ENCODE assay signal across 20 cellular contexts in the genomic region with DNA sequence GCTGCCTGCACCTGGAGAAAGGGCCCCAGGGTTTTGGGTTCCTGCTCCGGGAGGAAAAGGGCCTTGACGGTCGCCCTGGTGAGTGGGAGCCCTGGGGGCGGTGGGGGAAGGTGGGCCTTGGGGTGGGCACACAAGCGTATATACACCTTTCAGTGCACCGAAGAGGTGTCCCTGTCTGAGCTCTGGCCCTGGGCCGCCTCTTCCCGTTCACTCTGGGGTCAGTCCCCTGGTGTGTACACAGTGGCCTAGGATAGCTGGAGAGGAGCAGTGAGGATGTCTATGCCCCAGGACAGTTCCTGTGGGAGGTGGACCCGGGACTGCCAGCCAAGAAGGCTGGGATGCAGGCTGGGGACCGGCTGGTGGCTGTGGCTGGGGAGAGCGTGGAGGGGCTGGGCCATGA. TPM values are rescaled to one million over a fixed set of nuclear protein-coding genes. Genes with fewer than 3 reads are reported as not detected.
DNase-seq lines count a peak whose midpoint lies in the region; ATAC-seq, FAIRE-seq and TF ChIP-seq lines count a peak whose summit lies in the region.
"Had no signal": no experiment of that assay in that cellular context is flagged by ENCODE, and none has a peak within 500 bp of the region (broad histone marks: within the 10 kb centered on the region; RNA-seq: fewer than 3 reads in every experiment).

No MANE protein-coding gene starts in this region.

- TF ChIP-seq RAD21 in A549 (conservative IDR thresholded peaks at IDR 0.05 in 1 of 2, IDR thresholded peaks at IDR 0.05 in 1 of 2): no peak
- no peak for TF ChIP-seq RAD21 in HepG2 (CRISPR knock-in tag; IDR thresholded peaks at IDR 0.05)

- H3K4me3 ChIP-seq in A549: no peak overlapping the region
- no peak overlapping the region for H3K4me3 ChIP-seq in H7 (ENCODE audit: insufficient read depth, low read depth, low read length)
- no peak overlapping the region for H3K4me3 ChIP-seq in HepG2 (replicated peaks in 1 of 3; ENCODE audit: insufficient read depth in 1 of 3, low read depth in 2 of 3, low read length in 3 of 3)
- H3K4me3 ChIP-seq in osteoblast (ENCODE audit: insufficient read depth, low read length): no peak overlapping the region
- H3K4me3 ChIP-seq in mammary epithelial cell (replicated peaks in 1 of 3; ENCODE audit: insufficient read depth in 1 of 3, low read depth in 2 of 3, low read length in 3 of 3): no peak overlapping the region
- no peak overlapping the region for H3K4me3 ChIP-seq in SJCRH30
- H3K4me3 ChIP-seq: HAP-1 had no signal

- no peak overlapping the region for H2AFZ ChIP-seq in HepG2 (ENCODE audit: low read length)
- no peak overlapping the region for H2AFZ ChIP-seq in osteoblast (ENCODE audit: low read length)
- H2AFZ ChIP-seq in mammary epithelial cell (ENCODE audit: low read depth, low read length): no peak overlapping the region

- ATAC-seq in A549 (peak; percentile 9 to 38; a peak in 2 of 6 replicates), HepG2 (peak; percentile 51)

- BruUV-seq in HepG2 (replicated peaks; lab: Mats Ljungman, UMichigan) (no TSS peak), mammary epithelial cell (replicated peaks; lab: Mats Ljungman, UMichigan) (no TSS peak)

- TF ChIP-seq POLR2A in A549 (IDR thresholded peaks at IDR 0.05; ENCODE audit: low read length): no peak
- TF ChIP-seq POLR2A in HepG2 (IDR thresholded peaks at IDR 0.05; ENCODE audit: insufficient read depth in 1 of 2, low read depth in 2 of 2, low read length in 2 of 2): no peak

- intact Hi-C loops in HepG2 (cut with micrococcal nuclease; ENCODE audit: unreplicated experiment): no loop called here
- intact Hi-C loops in mammary epithelial cell (cut with micrococcal nuclease): no loop called here

- H3K4me1 ChIP-seq in A549 (peaks cover 13% of the 10 kb centered on the region), HepG2 (ENCODE audit: insufficient read depth, low read length) (peaks cover 33% of the 10 kb centered on the region), osteoblast (ENCODE audit: insufficient read depth, low read length) (no peaks in the 10 kb centered on the region), mammary epithelial cell (ENCODE audit: insufficient read depth, low read length) (no peaks in the 10 kb centered on the region), SJCRH30 (no peaks in the 10 kb centered on the region)
- H3K4me1 ChIP-seq: HAP-1 had no signal

- H3K27ac ChIP-seq in A549: no peak overlapping the region
- H3K27ac ChIP-seq in HepG2 (ENCODE audit: extremely low read length, insufficient read depth, low read length): no peak overlapping the region
- H3K27ac ChIP-seq in osteoblast (ENCODE audit: low read depth, low read length): no peak overlapping the region
- no peak overlapping the region for H3K27ac ChIP-seq in mammary epithelial cell (ENCODE audit: insufficient read depth, low read depth, low read length)
- no peak overlapping the region for H3K27ac ChIP-seq in SJCRH30
- H3K27ac ChIP-seq: C4-2B had no signal

- WGBS in A549 (ENCODE audit: missing lambda C conversion rate): 84% methylated on average over 3 of the region's 11 CpGs
- WGBS in HepG2 (ENCODE audit: low lambda C conversion rate): 52% methylated on average over 6 of the region's 11 CpGs
- no CpG with 5 or more reads among the region's 11 CpGs for WGBS in mammary epithelial cell (ENCODE audit: low coverage, missing lambda C conversion rate)

- in situ Hi-C loops in HepG2 (cut with HindIII; ENCODE audit: extremely low pct_ligation_motif_present, low pct_unique_long_range_greater_than_20kb): no loop called here
- in situ Hi-C loops in mammary epithelial cell (cut with MboI; ENCODE audit: low sequenced_read_pairs in 2 of 2): no loop called here
- in situ Hi-C loops in G401 (cut with HindIII; ENCODE audit: low sequenced_read_pairs): no loop called here

- H3K27me3 ChIP-seq in H7 (ENCODE audit: control insufficient read depth, insufficient read depth, low read length) (no peaks in the 10 kb centered on the region), HepG2 (ENCODE audit: control insufficient read depth in 1 of 2, insufficient read depth in 2 of 2, low read length in 2 of 2) (peaks cover 0 to 9% of the 10 kb centered on the region in 2 experiments; a peak in 4 of 5 replicates), osteoblast (ENCODE audit: insufficient read depth, low read length) (peaks cover 17% of the 10 kb centered on the region), mammary epithelial cell (ENCODE audit: insufficient read depth, low read length) (no peaks in the 10 kb centered on the region), SJCRH30 (no peaks in the 10 kb centered on the region)
- H3K27me3 ChIP-seq: BE2C had no signal

- POLR2A ChIA-PET in A549 (lab: Yijun Ruan, JAX): no interaction called here
- POLR2A ChIA-PET in HepG2 (lab: Yijun Ruan, JAX): interaction anchor here (1.0 to 3.8 kb wide), 2 partner anchors 19 kb away, joined by 6 to 31 read pairs; a partner anchor contains a TSS

- TF ChIP-seq EP300 in A549 (IDR thresholded peaks at IDR 0.05) (no peak), HepG2 (IDR thresholded peaks at IDR 0.05; ENCODE audit: low read depth in 2 of 2, low read length in 2 of 2) (no peak), HepG2 (CRISPR knock-in tag; IDR thresholded peaks at IDR 0.05; ENCODE audit: borderline replicate concordance) (no peak)

- H4K20me1 ChIP-seq in HepG2 (ENCODE audit: insufficient read depth, low read length) (no peaks in the 10 kb centered on the region), osteoblast (ENCODE audit: insufficient read depth, low read length) (no peaks in the 10 kb centered on the region), mammary epithelial cell (ENCODE audit: insufficient read depth, low read length) (no peaks in the 10 kb centered on the region)

- no peak for DNase-seq in A549 (ENCODE audit: low read depth in 1 of 2, low spot score in 1 of 2)
- DNase-seq in H7: peak; percentile 53
- no peak for DNase-seq in HepG2 (ENCODE audit: low spot score)
- DNase-seq in osteoblast (ENCODE audit: insufficient read length, low spot score, missing footprints): peak; percentile 68
- DNase-seq in mammary epithelial cell: no peak
- DNase-seq in G401 (ENCODE audit: low spot score): no peak
- DNase-seq in SJCRH30: no peak
- DNase-seq: BE2C; CD4-positive, alpha-beta memory T cell; DMS153; DMS79 treated with DMSO at 0.1 percent for 48 hours; EL; GDM1; GOT3 had no signal

- H3K36me3 ChIP-seq in H7 (replicated peaks; ENCODE audit: control insufficient read depth, insufficient read depth, low read length) (no peaks in the 10 kb centered on the region), HepG2 (replicated peaks in 1 of 2; ENCODE audit: control insufficient read depth in 1 of 2, insufficient read depth in 2 of 2, low read length in 2 of 2) (no peaks in the 10 kb centered on the region), osteoblast (ENCODE audit: insufficient read depth, low read length) (no peaks in the 10 kb centered on the region), mammary epithelial cell (ENCODE audit: insufficient read depth, low read length) (no peaks in the 10 kb centered on the region), SJCRH30 (no peaks in the 10 kb centered on the region)
- H3K36me3 ChIP-seq: BE2C, HAP-1 had no signal

- no peak for FAIRE-seq in A549 (lab: Jason Lieb, UNC)
- FAIRE-seq in HepG2 (lab: Jason Lieb, UNC): no peak
- FAIRE-seq: D721Med, GM19239, HTR-8/SVneo had no signal

- dilution Hi-C loops in mammary epithelial cell (cut with HindIII; ENCODE audit: low sequenced_read_pairs): loop anchor here (10.0 kb wide), 1 partner anchor 53 kb away; no protein-coding TSS in a partner anchor

- TF ChIP-seq CTCF in A549 (IDR thresholded peaks at IDR 0.05) (no peak), HepG2 (CRISPR knock-in tag; IDR thresholded peaks at IDR 0.05) (no peak), osteoblast (IDR thresholded peaks at IDR 0.05; ENCODE audit: extremely low read depth, low read depth, low read length) (no peak), mammary epithelial cell (conservative IDR thresholded peaks at IDR 0.05 in 1 of 2, IDR thresholded peaks at IDR 0.05 in 1 of 2; ENCODE audit: extremely low read depth in 1 of 2, insufficient read depth in 1 of 2, low read depth in 1 of 2, low read length in 2 of 2) (no peak)

- H3K9me3 ChIP-seq in A549: no peaks in the 10 kb centered on the region
- H3K9me3 ChIP-seq in HepG2 (ENCODE audit: low read length): no peaks in the 10 kb centered on the region
- H3K9me3 ChIP-seq in osteoblast (ENCODE audit: low read depth, low read length): no peaks in the 10 kb centered on the region
- H3K9me3 ChIP-seq in mammary epithelial cell (replicated peaks; ENCODE audit: insufficient read depth, low read length): no peaks in the 10 kb centered on the region
- no peaks in the 10 kb centered on the region for H3K9me3 ChIP-seq in SJCRH30 (replicated peaks)
- H3K9me3 ChIP-seq: BE2C, HAP-1 had no signal

- H3K9ac ChIP-seq in HepG2 (ENCODE audit: insufficient read depth, low read depth, low read length) (no peak overlapping the region), mammary epithelial cell (ENCODE audit: insufficient read depth, low read length) (no peak overlapping the region)

- CTCF ChIA-PET in A549 (lab: Yijun Ruan, JAX) (interaction anchor here (1.0 to 4.2 kb wide), 3 partner anchors 9 to 18 kb away, joined by 3 to 17 read pairs (median 9); a partner anchor contains a TSS), HepG2 (lab: Yijun Ruan, JAX; ENCODE audit: low intra/inter-chr PET ratio, low total read pairs) (no interaction called here), mammary epithelial cell (lab: Charles Lee; ENCODE audit: low non-redundant PET) (no interaction called here)

- H3K79me2 ChIP-seq in HepG2 (ENCODE audit: insufficient read depth, low read length): no peaks in the 10 kb centered on the region
- no peaks in the 10 kb centered on the region for H3K79me2 ChIP-seq in osteoblast (ENCODE audit: insufficient read depth, low read length)
- H3K79me2 ChIP-seq in mammary epithelial cell (ENCODE audit: insufficient read depth, low read length): no peaks in the 10 kb centered on the region

- no peak overlapping the region for H3K4me2 ChIP-seq in A549
- no peak overlapping the region for H3K4me2 ChIP-seq in HepG2 (ENCODE audit: low read depth, low read length)
- no peak overlapping the region for H3K4me2 ChIP-seq in osteoblast (ENCODE audit: insufficient read depth, low read length)
- no peak overlapping the region for H3K4me2 ChIP-seq in mammary epithelial cell (ENCODE audit: insufficient read depth, low read depth, low read length)

RNA-seq across cellular contexts. Expression of a gene that starts 2.8 kb away (rescaled TPM):
- polyA plus RNA-seq in A549 (2011; rRNA removed): 0.80 and 1.5 TPM in 2 replicates
- 0.09 and 0.34 TPM in 2 replicates for polyA plus RNA-seq in A549 (2012; cell fraction: cytosol; rRNA removed)
- polyA plus RNA-seq in A549 (2012; cell fraction: nucleus; rRNA removed): 2.1 and 4.6 TPM in 2 replicates
- polyA plus RNA-seq in A549 (2017; fragmentation: RNase III; extraction: RNeasy Plus Mini Kit Qiagen cat#74134 plus additional on column Dnase treatment): 0.42 to 0.78 TPM (median 0.62 TPM) in 3 replicates
- 1.1 and 2.4 TPM in 2 replicates for polyA minus RNA-seq in A549 (2011; rRNA and poly(A)+ RNA removed)
- not detected in 2 replicates for total RNA-seq in H7 (2014; rRNA removed; shearing (Covaris generic))
- 0.24 TPM in 1 of 2 replicates, not detected in the other for total RNA-seq in HepG2 (2016; rRNA removed; fragmentation: Illumina TruSeq; extraction: Trizol)
- not detected in 2 replicates for total RNA-seq in HepG2 (2016; cell fraction: cytosol; rRNA removed; fragmentation: Illumina TruSeq; extraction: Trizol; ENCODE audit: low read depth)
- total RNA-seq in HepG2 (2016; cell fraction: insoluble cytoplasmic fraction; rRNA removed; fragmentation: Illumina TruSeq; extraction: Trizol): 0.11 TPM in 1 of 2 replicates, not detected in the other
- total RNA-seq in HepG2 (2016; cell fraction: membrane; rRNA removed; fragmentation: Illumina TruSeq; extraction: Trizol): not detected in 2 replicates
- total RNA-seq in HepG2 (2016; cell fraction: nucleus; rRNA removed; fragmentation: Illumina TruSeq; extraction: Trizol): 0.16 TPM in 1 of 2 replicates, not detected in the other
- 0.12 and 0.38 TPM in 2 replicates for polyA plus RNA-seq in HepG2 (2011; rRNA removed)
- polyA plus RNA-seq in HepG2 (2011; cell fraction: cytosol; rRNA removed): not detected in 2 replicates
- 0.42 and 1.1 TPM in 2 replicates for polyA plus RNA-seq in HepG2 (2011; cell fraction: nucleus; rRNA removed)
- 0.19 TPM in 1 of 2 replicates, not detected in the other for polyA plus RNA-seq in HepG2 (2012)
- polyA plus RNA-seq in HepG2 (2016; cell fraction: cytosol; fragmentation: Illumina TruSeq; extraction: Trizol; ENCODE audit: low read depth): not detected in 2 replicates
- not detected in 2 replicates for polyA plus RNA-seq in HepG2 (2016; cell fraction: insoluble cytoplasmic fraction; fragmentation: Illumina TruSeq; extraction: Trizol; ENCODE audit: low read depth)
- not detected in 2 replicates for polyA plus RNA-seq in HepG2 (2016; cell fraction: membrane; fragmentation: Illumina TruSeq; extraction: Trizol; ENCODE audit: low read depth)
- polyA plus RNA-seq in HepG2 (2016; cell fraction: nucleus; fragmentation: Illumina TruSeq; extraction: Trizol; ENCODE audit: insufficient read depth, low read depth): 1.5 and 1.7 TPM in 2 replicates
- 0.33 and 0.54 TPM in 2 replicates for polyA minus RNA-seq in HepG2 (2011; rRNA and poly(A)+ RNA removed; ENCODE audit: low replicate concordance)
- not detected in 2 replicates for polyA minus RNA-seq in HepG2 (2011; cell fraction: cytosol; rRNA and poly(A)+ RNA removed)
- polyA minus RNA-seq in HepG2 (2011; cell fraction: nucleus; rRNA and poly(A)+ RNA removed): 0.62 and 0.77 TPM in 2 replicates
- total RNA-seq in osteoblast: not detected in 2 replicates
- total RNA-seq in mammary epithelial cell: not detected
- not detected for polyA plus RNA-seq in mammary epithelial cell
- 3.6 TPM for polyA minus RNA-seq in mammary epithelial cell
- not detected in 2 replicates for total RNA-seq in G401 (2014; rRNA removed; shearing (Covaris generic))
- total RNA-seq in SJCRH30 (2014; rRNA removed; shearing (Covaris generic)): not detected in 2 replicates
- total RNA-seq: A172 had no signal
- polyA plus RNA-seq: CD4-positive, alpha-beta memory T cell had no signal

RNA-seq across cellular contexts. Expression of a gene that starts 18.1 kb away (rescaled TPM):
- polyA plus RNA-seq in A549 (2011; rRNA removed): 14.1 and 14.9 TPM in 2 replicates
- 4.3 and 5.1 TPM in 2 replicates for polyA plus RNA-seq in A549 (2012; cell fraction: cytosol; rRNA removed)
- 4.6 and 6.6 TPM in 2 replicates for polyA plus RNA-seq in A549 (2012; cell fraction: nucleus; rRNA removed)
- 5.9 to 6.3 TPM (median 6.0 TPM) in 3 replicates for polyA plus RNA-seq in A549 (2017; fragmentation: RNase III; extraction: RNeasy Plus Mini Kit Qiagen cat#74134 plus additional on column Dnase treatment)
- 12.2 and 12.8 TPM in 2 replicates for polyA minus RNA-seq in A549 (2011; rRNA and poly(A)+ RNA removed)
- total RNA-seq in H7 (2014; rRNA removed; shearing (Covaris generic)): 16.1 and 23.6 TPM in 2 replicates
- 7.4 and 11.0 TPM in 2 replicates for total RNA-seq in HepG2 (2016; rRNA removed; fragmentation: Illumina TruSeq; extraction: Trizol)
- 1.9 TPM in 2 replicates for total RNA-seq in HepG2 (2016; cell fraction: cytosol; rRNA removed; fragmentation: Illumina TruSeq; extraction: Trizol; ENCODE audit: low read depth)
- total RNA-seq in HepG2 (2016; cell fraction: insoluble cytoplasmic fraction; rRNA removed; fragmentation: Illumina TruSeq; extraction: Trizol): 7.0 and 10.4 TPM in 2 replicates
- total RNA-seq in HepG2 (2016; cell fraction: membrane; rRNA removed; fragmentation: Illumina TruSeq; extraction: Trizol): 3.6 and 3.8 TPM in 2 replicates
- 7.7 and 8.2 TPM in 2 replicates for total RNA-seq in HepG2 (2016; cell fraction: nucleus; rRNA removed; fragmentation: Illumina TruSeq; extraction: Trizol)
- polyA plus RNA-seq in HepG2 (2011; rRNA removed): 5.5 and 6.6 TPM in 2 replicates
- polyA plus RNA-seq in HepG2 (2011; cell fraction: cytosol; rRNA removed): 3.7 and 5.6 TPM in 2 replicates
- 5.9 and 7.4 TPM in 2 replicates for polyA plus RNA-seq in HepG2 (2011; cell fraction: nucleus; rRNA removed)
- polyA plus RNA-seq in HepG2 (2012): 4.8 and 5.0 TPM in 2 replicates
- polyA plus RNA-seq in HepG2 (2016; cell fraction: cytosol; fragmentation: Illumina TruSeq; extraction: Trizol; ENCODE audit: low read depth): 0.28 and 0.44 TPM in 2 replicates
- 7.1 and 7.8 TPM in 2 replicates for polyA plus RNA-seq in HepG2 (2016; cell fraction: insoluble cytoplasmic fraction; fragmentation: Illumina TruSeq; extraction: Trizol; ENCODE audit: low read depth)
- polyA plus RNA-seq in HepG2 (2016; cell fraction: membrane; fragmentation: Illumina TruSeq; extraction: Trizol; ENCODE audit: low read depth): 0.90 and 0.94 TPM in 2 replicates
- 7.5 and 8.7 TPM in 2 replicates for polyA plus RNA-seq in HepG2 (2016; cell fraction: nucleus; fragmentation: Illumina TruSeq; extraction: Trizol; ENCODE audit: insufficient read depth, low read depth)
- 8.8 and 10.6 TPM in 2 replicates for polyA minus RNA-seq in HepG2 (2011; rRNA and poly(A)+ RNA removed; ENCODE audit: low replicate concordance)
- 7.7 and 9.4 TPM in 2 replicates for polyA minus RNA-seq in HepG2 (2011; cell fraction: cytosol; rRNA and poly(A)+ RNA removed)
- 8.6 and 11.1 TPM in 2 replicates for polyA minus RNA-seq in HepG2 (2011; cell fraction: nucleus; rRNA and poly(A)+ RNA removed)
- 9.0 and 9.7 TPM in 2 replicates for total RNA-seq in osteoblast
- total RNA-seq in mammary epithelial cell: 10 to 100 TPM; 19.5 to 33.7 TPM
- polyA plus RNA-seq in mammary epithelial cell: 12.3 TPM
- 52.2 TPM for polyA minus RNA-seq in mammary epithelial cell
- total RNA-seq in G401 (2014; rRNA removed; shearing (Covaris generic)): 4.9 and 11.7 TPM in 2 replicates
- 11.8 and 12.9 TPM in 2 replicates for total RNA-seq in SJCRH30 (2014; rRNA removed; shearing (Covaris generic))

RNA-seq across cellular contexts. Expression of a gene that starts 19.5 kb away (rescaled TPM):
- 8.4 and 10.4 TPM in 2 replicates for polyA plus RNA-seq in A549 (2011; rRNA removed)
- 9.8 and 13.8 TPM in 2 replicates for polyA plus RNA-seq in A549 (2012; cell fraction: cytosol; rRNA removed)
- polyA plus RNA-seq in A549 (2012; cell fraction: nucleus; rRNA removed): 33.3 and 40.1 TPM in 2 replicates
- polyA plus RNA-seq in A549 (2017; fragmentation: RNase III; extraction: RNeasy Plus Mini Kit Qiagen cat#74134 plus additional on column Dnase treatment): 7.4 to 9.2 TPM (median 8.5 TPM) in 3 replicates
- polyA minus RNA-seq in A549 (2011; rRNA and poly(A)+ RNA removed): 14.3 and 18.1 TPM in 2 replicates
- 34.0 and 44.0 TPM in 2 replicates for total RNA-seq in H7 (2014; rRNA removed; shearing (Covaris generic))
- total RNA-seq in HepG2 (2016; rRNA removed; fragmentation: Illumina TruSeq; extraction: Trizol): 6.8 and 11.0 TPM in 2 replicates
- total RNA-seq in HepG2 (2016; cell fraction: cytosol; rRNA removed; fragmentation: Illumina TruSeq; extraction: Trizol; ENCODE audit: low read depth): 1.4 and 3.1 TPM in 2 replicates
- total RNA-seq in HepG2 (2016; cell fraction: insoluble cytoplasmic fraction; rRNA removed; fragmentation: Illumina TruSeq; extraction: Trizol): 5.5 and 10.0 TPM in 2 replicates
- total RNA-seq in HepG2 (2016; cell fraction: membrane; rRNA removed; fragmentation: Illumina TruSeq; extraction: Trizol): 5.9 and 7.2 TPM in 2 replicates
- 7.8 and 11.2 TPM in 2 replicates for total RNA-seq in HepG2 (2016; cell fraction: nucleus; rRNA removed; fragmentation: Illumina TruSeq; extraction: Trizol)
- 8.7 and 11.6 TPM in 2 replicates for polyA plus RNA-seq in HepG2 (2011; rRNA removed)
- 8.3 and 12.6 TPM in 2 replicates for polyA plus RNA-seq in HepG2 (2011; cell fraction: cytosol; rRNA removed)
- 22.0 and 23.5 TPM in 2 replicates for polyA plus RNA-seq in HepG2 (2011; cell fraction: nucleus; rRNA removed)
- 6.1 and 6.9 TPM in 2 replicates for polyA plus RNA-seq in HepG2 (2012)
- 1.3 and 1.4 TPM in 2 replicates for polyA plus RNA-seq in HepG2 (2016; cell fraction: cytosol; fragmentation: Illumina TruSeq; extraction: Trizol; ENCODE audit: low read depth)
- 6.2 and 9.2 TPM in 2 replicates for polyA plus RNA-seq in HepG2 (2016; cell fraction: insoluble cytoplasmic fraction; fragmentation: Illumina TruSeq; extraction: Trizol; ENCODE audit: low read depth)
- polyA plus RNA-seq in HepG2 (2016; cell fraction: membrane; fragmentation: Illumina TruSeq; extraction: Trizol; ENCODE audit: low read depth): 4.5 and 4.6 TPM in 2 replicates
- 16.4 and 17.6 TPM in 2 replicates for polyA plus RNA-seq in HepG2 (2016; cell fraction: nucleus; fragmentation: Illumina TruSeq; extraction: Trizol; ENCODE audit: insufficient read depth, low read depth)
- polyA minus RNA-seq in HepG2 (2011; rRNA and poly(A)+ RNA removed; ENCODE audit: low replicate concordance): 17.5 and 38.5 TPM in 2 replicates
- polyA minus RNA-seq in HepG2 (2011; cell fraction: cytosol; rRNA and poly(A)+ RNA removed): 9.4 and 12.5 TPM in 2 replicates
- 8.4 and 9.0 TPM in 2 replicates for polyA minus RNA-seq in HepG2 (2011; cell fraction: nucleus; rRNA and poly(A)+ RNA removed)
- total RNA-seq in osteoblast: 24.2 and 29.7 TPM in 2 replicates
- 10 to 100 TPM; 13.5 to 15.5 TPM for total RNA-seq in mammary epithelial cell
- polyA plus RNA-seq in mammary epithelial cell: 10.5 TPM
- 18.0 TPM for polyA minus RNA-seq in mammary epithelial cell
- total RNA-seq in G401 (2014; rRNA removed; shearing (Covaris generic)): not detected in 2 replicates
- total RNA-seq in SJCRH30 (2014; rRNA removed; shearing (Covaris generic)): 0.24 and 0.25 TPM in 2 replicates

RNA-seq across cellular contexts. Expression of a gene that starts 39.2 kb away (rescaled TPM):
- polyA plus RNA-seq in A549 (2011; rRNA removed) (0.10 and 0.25 TPM in 2 replicates), A549 (2017; fragmentation: RNase III; extraction: RNeasy Plus Mini Kit Qiagen cat#74134 plus additional on column Dnase treatment) (0.33 to 0.44 TPM (median 0.35 TPM) in 3 replicates), HepG2 (2011; rRNA removed) (not detected in 2 replicates), mammary epithelial cell (0.19 TPM)
- 0.17 and 0.30 TPM in 2 replicates for polyA plus RNA-seq in A549 (2012; cell fraction: cytosol; rRNA removed)
- 0.79 and 1.1 TPM in 2 replicates for polyA plus RNA-seq in A549 (2012; cell fraction: nucleus; rRNA removed)
- 0.39 and 0.54 TPM in 2 replicates for polyA minus RNA-seq in A549 (2011; rRNA and poly(A)+ RNA removed)
- total RNA-seq in H7 (2014; rRNA removed; shearing (Covaris generic)): 0.31 and 0.37 TPM in 2 replicates
- total RNA-seq in HepG2 (2016; rRNA removed; fragmentation: Illumina TruSeq; extraction: Trizol) (not detected in 2 replicates), osteoblast (under 0.01 TPM in 1 of 2 replicates, not detected in the other), mammary epithelial cell (1 to 10 TPM in 1 of 2 donors, under 1 TPM in 1; 0.33 to 1.4 TPM)
- not detected in 2 replicates for total RNA-seq in HepG2 (2016; cell fraction: cytosol; rRNA removed; fragmentation: Illumina TruSeq; extraction: Trizol; ENCODE audit: low read depth)
- not detected in 2 replicates for total RNA-seq in HepG2 (2016; cell fraction: insoluble cytoplasmic fraction; rRNA removed; fragmentation: Illumina TruSeq; extraction: Trizol)
- not detected in 2 replicates for total RNA-seq in HepG2 (2016; cell fraction: membrane; rRNA removed; fragmentation: Illumina TruSeq; extraction: Trizol)
- total RNA-seq in HepG2 (2016; cell fraction: nucleus; rRNA removed; fragmentation: Illumina TruSeq; extraction: Trizol): not detected in 2 replicates
- polyA plus RNA-seq in HepG2 (2011; cell fraction: cytosol; rRNA removed): not detected in 2 replicates
- polyA plus RNA-seq in HepG2 (2011; cell fraction: nucleus; rRNA removed): 0.05 TPM in 1 of 2 replicates, not detected in the other
- polyA plus RNA-seq in HepG2 (2012): not detected in 2 replicates
- not detected in 2 replicates for polyA plus RNA-seq in HepG2 (2016; cell fraction: cytosol; fragmentation: Illumina TruSeq; extraction: Trizol; ENCODE audit: low read depth)
- polyA plus RNA-seq in HepG2 (2016; cell fraction: insoluble cytoplasmic fraction; fragmentation: Illumina TruSeq; extraction: Trizol; ENCODE audit: low read depth): not detected in 2 replicates
- not detected in 2 replicates for polyA plus RNA-seq in HepG2 (2016; cell fraction: membrane; fragmentation: Illumina TruSeq; extraction: Trizol; ENCODE audit: low read depth)
- not detected in 2 replicates for polyA plus RNA-seq in HepG2 (2016; cell fraction: nucleus; fragmentation: Illumina TruSeq; extraction: Trizol; ENCODE audit: insufficient read depth, low read depth)
- polyA minus RNA-seq in HepG2 (2011; rRNA and poly(A)+ RNA removed; ENCODE audit: low replicate concordance): 0.52 TPM in 1 of 2 replicates, not detected in the other
- not detected in 2 replicates for polyA minus RNA-seq in HepG2 (2011; cell fraction: cytosol; rRNA and poly(A)+ RNA removed)
- polyA minus RNA-seq in HepG2 (2011; cell fraction: nucleus; rRNA and poly(A)+ RNA removed): not detected in 2 replicates
- polyA minus RNA-seq in mammary epithelial cell: 2.7 TPM
- total RNA-seq in G401 (2014; rRNA removed; shearing (Covaris generic)): 0.06 and 1.7 TPM in 2 replicates
- total RNA-seq in SJCRH30 (2014; rRNA removed; shearing (Covaris generic)): 0.08 TPM in 1 of 2 replicates, not detected in the other
- polyA plus RNA-seq: CD4-positive, alpha-beta memory T cell had no signal

Comparison
In these comparisons a context has a peak if more than half of its experiments do, and no peak if none do; other contexts are left out.
1. DNase-seq: peak in H7 (single experiment) and osteoblast (single experiment); none in A549 (0 of 2), HepG2 (single experiment), mammary epithelial cell (single experiment), G401 (single experiment) and SJCRH30 (0 of 2).